In genomic region chr5:134594336-134594735, GRCh38 we compare ENCODE assay signal across 12 cellular contexts. TPM values are rescaled to one million over a fixed set of nuclear protein-coding genes. Genes with fewer than 3 reads are reported as not detected.
A peak's percentile ranks its signal among the peaks of the same experiment; 100 is the strongest.
DNase-seq lines count a peak whose midpoint lies in the region; ATAC-seq and TF ChIP-seq lines count a peak whose summit lies in the region.
"Had no signal": no experiment of that assay in that cellular context is flagged by ENCODE, and none has a peak within 500 bp of the region (broad histone marks: within the 10 kb centered on the region; RNA-seq: fewer than 3 reads in every experiment).

No MANE protein-coding gene starts in this region.

- DNase-seq in MM.1S: no peak
- DNase-seq in chondrocyte (ENCODE audit: low spot score): peak; percentile 57
- peak; percentile 30 for DNase-seq in occipital lobe (lab: John Stamatoyannopoulos, UW)
- DNase-seq in CD4-positive, alpha-beta memory T cell: no peak
- no peak for DNase-seq in amniotic stem cell (lab: John Stamatoyannopoulos, UW)
- no peak for DNase-seq in activated naive CD4-positive, alpha-beta T cell treated with anti-CD3 and anti-CD28 coated beads, Interleukin-2, amount 50 U/mL, for 72 hours (ENCODE audit: low spot score in 2 of 2)
- DNase-seq in activated naive CD8-positive, alpha-beta T cell treated with anti-CD3 and anti-CD28 coated beads, Interleukin-2, amount 50 U/mL, for 24 hours: no peak
- DNase-seq: CD4-positive, alpha-beta T cell; NCI-H1092; SHP77 treated with DMSO at 0.1 percent for 48 hours had no signal

- CTCF ChIA-PET in CD4-positive, alpha-beta memory T cell (lab: Charles Lee; ENCODE audit: partially characterized antibody): interaction anchor here (1.3 kb wide), 1 partner anchor 14 kb away, joined by 4 read pairs; no protein-coding TSS in a partner anchor

- H3K4me3 Mint-ChIP-seq in chondrocyte (ENCODE audit: unreplicated experiment): no peak overlapping the region
- H3K4me3 Mint-ChIP-seq in CD4-positive, alpha-beta memory T cell: no peak overlapping the region
- H3K4me3 Mint-ChIP-seq in activated naive CD8-positive, alpha-beta T cell treated with anti-CD3 and anti-CD28 coated beads, Interleukin-2, amount 50 U/mL, for 24 hours: no peak overlapping the region
- H3K4me3 Mint-ChIP-seq: CD4-positive, alpha-beta T cell had no signal

- H3K4me1 Mint-ChIP-seq in chondrocyte (ENCODE audit: low read depth): peaks cover 13% of the 10 kb centered on the region
- H3K4me1 Mint-ChIP-seq in CD4-positive, alpha-beta memory T cell: peaks cover 0 to 3% (median 0%) of the 10 kb centered on the region in 4 donors
- H3K4me1 Mint-ChIP-seq in activated naive CD8-positive, alpha-beta T cell treated with anti-CD3 and anti-CD28 coated beads, Interleukin-2, amount 50 U/mL, for 24 hours: peaks cover 8% of the 10 kb centered on the region

- POLR2A ChIA-PET in CD4-positive, alpha-beta memory T cell (lab: Charles Lee; ENCODE audit: partially characterized antibody): no interaction called here

- no peak overlapping the region for H3K4me3 ChIP-seq in BLaER1
- H3K4me3 ChIP-seq in MM.1S (ENCODE audit: low read length): no peak overlapping the region
- H3K4me3 ChIP-seq in CD4-positive, alpha-beta memory T cell (ENCODE audit: low read length in 2 of 2): no peak overlapping the region

- H3K27me3 Mint-ChIP-seq in chondrocyte (ENCODE audit: low read depth): no peaks in the 10 kb centered on the region
- no peaks in the 10 kb centered on the region for H3K27me3 Mint-ChIP-seq in CD4-positive, alpha-beta memory T cell
- H3K27me3 Mint-ChIP-seq in activated naive CD8-positive, alpha-beta T cell treated with anti-CD3 and anti-CD28 coated beads, Interleukin-2, amount 50 U/mL, for 24 hours: no peaks in the 10 kb centered on the region
- H3K27me3 Mint-ChIP-seq: CD4-positive, alpha-beta T cell; IgD-negative memory B cell had no signal

- H3K4me1 ChIP-seq in BLaER1 (peaks cover 17% of the 10 kb centered on the region), MM.1S (ENCODE audit: low read length) (peaks cover 40% of the 10 kb centered on the region)
- no peaks in the 10 kb centered on the region for H3K4me1 ChIP-seq in CD4-positive, alpha-beta memory T cell (ENCODE audit: insufficient read depth, low read length)

- H3K27me3 ChIP-seq in BLaER1: no peaks in the 10 kb centered on the region
- no peaks in the 10 kb centered on the region for H3K27me3 ChIP-seq in MM.1S (replicated peaks; ENCODE audit: insufficient read depth, low read length)
- no peaks in the 10 kb centered on the region for H3K27me3 ChIP-seq in CD4-positive, alpha-beta memory T cell (ENCODE audit: insufficient read depth, low read length)

- H3K36me3 Mint-ChIP-seq in chondrocyte (ENCODE audit: low read depth): no peaks in the 10 kb centered on the region
- no peaks in the 10 kb centered on the region for H3K36me3 Mint-ChIP-seq in CD4-positive, alpha-beta memory T cell
- no peaks in the 10 kb centered on the region for H3K36me3 Mint-ChIP-seq in activated naive CD4-positive, alpha-beta T cell treated with anti-CD3 and anti-CD28 coated beads, Interleukin-2, amount 50 U/mL, for 72 hours
- no peaks in the 10 kb centered on the region for H3K36me3 Mint-ChIP-seq in activated naive CD8-positive, alpha-beta T cell treated with anti-CD3 and anti-CD28 coated beads, Interleukin-2, amount 50 U/mL, for 24 hours (ENCODE audit: low read depth)
- H3K36me3 Mint-ChIP-seq: IgD-negative memory B cell had no signal

- intact Hi-C loops in CD4-positive, alpha-beta memory T cell (cut with micrococcal nuclease): no loop called here

- peak overlapping the region; percentile 58; the same call in 1 of the 2 replicates for H3K4me2 ChIP-seq in BLaER1
- H3K4me2 ChIP-seq in MM.1S (ENCODE audit: low read depth, low read length): peak overlapping the region; percentile 80

- peak overlapping the region; percentile 57 for H2AFZ ChIP-seq in MM.1S (ENCODE audit: low read length)

- H3K9me3 ChIP-seq in BLaER1 (no peaks in the 10 kb centered on the region), MM.1S (replicated peaks; ENCODE audit: insufficient read depth, low read length) (no peaks in the 10 kb centered on the region)
- H3K9me3 ChIP-seq in CD4-positive, alpha-beta memory T cell (ENCODE audit: control insufficient read depth in 1 of 2, low read length in 2 of 2): no peaks in the 10 kb centered on the region

- peaks cover 38% of the 10 kb centered on the region for H3F3A ChIP-seq in MM.1S (ENCODE audit: insufficient read depth, low read length)

- ATAC-seq in activated naive CD4-positive, alpha-beta T cell treated with anti-CD3 and anti-CD28 coated beads, Interleukin-2, amount 50 U/mL, for 72 hours: no peak
- no peak for ATAC-seq in activated naive CD8-positive, alpha-beta T cell treated with anti-CD3 and anti-CD28 coated beads, Interleukin-2, amount 50 U/mL, for 24 hours

- no peaks in the 10 kb centered on the region for H3K9me3 Mint-ChIP-seq in chondrocyte (ENCODE audit: low read depth)
- no peaks in the 10 kb centered on the region for H3K9me3 Mint-ChIP-seq in CD4-positive, alpha-beta memory T cell
- no peaks in the 10 kb centered on the region for H3K9me3 Mint-ChIP-seq in activated naive CD4-positive, alpha-beta T cell treated with anti-CD3 and anti-CD28 coated beads, Interleukin-2, amount 50 U/mL, for 72 hours
- no peaks in the 10 kb centered on the region for H3K9me3 Mint-ChIP-seq in activated naive CD8-positive, alpha-beta T cell treated with anti-CD3 and anti-CD28 coated beads, Interleukin-2, amount 50 U/mL, for 24 hours
- H3K9me3 Mint-ChIP-seq: CD4-positive, alpha-beta T cell; IgD-negative memory B cell had no signal

- H3K27ac ChIP-seq in BLaER1 (peak overlapping the region; percentile 71; the same call in 1 of the 2 replicates), MM.1S (ENCODE audit: low read length) (peak overlapping the region; percentile 89)
- no peak overlapping the region for H3K27ac ChIP-seq in CD4-positive, alpha-beta memory T cell (ENCODE audit: low read depth, low read length)

- no peaks in the 10 kb centered on the region for H3K79me2 ChIP-seq in MM.1S (ENCODE audit: low read length)

- H3K9me2 ChIP-seq in MM.1S (replicated peaks; ENCODE audit: insufficient read depth, low read length): no peaks in the 10 kb centered on the region

- no peak overlapping the region for H3K27ac Mint-ChIP-seq in chondrocyte (ENCODE audit: unreplicated experiment)
- no peak overlapping the region for H3K27ac Mint-ChIP-seq in CD4-positive, alpha-beta memory T cell
- no peak overlapping the region for H3K27ac Mint-ChIP-seq in activated naive CD4-positive, alpha-beta T cell treated with anti-CD3 and anti-CD28 coated beads, Interleukin-2, amount 50 U/mL, for 72 hours
- H3K27ac Mint-ChIP-seq in activated naive CD8-positive, alpha-beta T cell treated with anti-CD3 and anti-CD28 coated beads, Interleukin-2, amount 50 U/mL, for 24 hours: no peak overlapping the region
- H3K27ac Mint-ChIP-seq: CD4-positive, alpha-beta T cell; IgD-negative memory B cell had no signal

- H3K36me3 ChIP-seq in BLaER1 (no peaks in the 10 kb centered on the region), MM.1S (replicated peaks; ENCODE audit: insufficient read depth, low read length) (no peaks in the 10 kb centered on the region)
- no peaks in the 10 kb centered on the region for H3K36me3 ChIP-seq in CD4-positive, alpha-beta memory T cell (ENCODE audit: insufficient read depth, low read length)

- H4K20me1 ChIP-seq in BLaER1: no peaks in the 10 kb centered on the region
- H4K20me1 ChIP-seq in MM.1S (ENCODE audit: insufficient read depth, low read length): no peaks in the 10 kb centered on the region

- TF ChIP-seq CTCF in MM.1S (IDR thresholded peaks at IDR 0.05; ENCODE audit: low read length): no peak
- TF ChIP-seq CTCF in chondrocyte (IDR thresholded peaks at IDR 0.05): no peak

- no peak overlapping the region for H3K9ac ChIP-seq in BLaER1
- H3K9ac ChIP-seq in MM.1S (ENCODE audit: low read length): peak overlapping the region; percentile 26; the same call in 1 of the 2 replicates

RNA-seq across cellular contexts. Expression of gene SAR1B, which starts 38.3 kb away (rescaled TPM):
- total RNA-seq in chondrocyte: 76.8 to 95.5 TPM (median 77.1 TPM) in 3 replicates
- total RNA-seq in occipital lobe: 34.9 TPM
- 10 to 100 TPM; 47.5 to 51.4 TPM for total RNA-seq in CD4-positive, alpha-beta memory T cell
- 10 to 100 TPM; 42.2 to 47.6 TPM for polyA plus RNA-seq in CD4-positive, alpha-beta memory T cell
- 10 to 100 TPM; 44.0 to 47.1 TPM for total RNA-seq in activated naive CD4-positive, alpha-beta T cell treated with anti-CD3 and anti-CD28 coated beads, Interleukin-2, amount 50 U/mL, for 72 hours

RNA-seq across cellular contexts. Expression of gene SEC24A, which starts 54.2 kb away (rescaled TPM):
- total RNA-seq in chondrocyte: 48.1 to 50.7 TPM (median 48.2 TPM) in 3 replicates
- total RNA-seq in occipital lobe: 22.9 TPM
- 10 to 100 TPM; 16.1 to 16.6 TPM for total RNA-seq in CD4-positive, alpha-beta memory T cell
- polyA plus RNA-seq in CD4-positive, alpha-beta memory T cell: 1 to 10 TPM; 7.5 to 8.6 TPM
- 10 to 100 TPM; 36.6 to 40.0 TPM for total RNA-seq in activated naive CD4-positive, alpha-beta T cell treated with anti-CD3 and anti-CD28 coated beads, Interleukin-2, amount 50 U/mL, for 72 hours

Comparison
In these comparisons a context has a peak if more than half of its experiments do, and no peak if none do; other contexts are left out.
1. DNase-seq: peak in chondrocyte (single experiment) and occipital lobe (single experiment); none in MM.1S (single experiment), CD4-positive, alpha-beta memory T cell (0 of 5), amniotic stem cell (single experiment), activated naive CD4-positive, alpha-beta T cell treated with anti-CD3 and anti-CD28 coated beads, Interleukin-2, amount 50 U/mL, for 72 hours (0 of 2) and activated naive CD8-positive, alpha-beta T cell treated with anti-CD3 and anti-CD28 coated beads, Interleukin-2, amount 50 U/mL, for 24 hours (single experiment).